Comparison of ENCODE assay signal across 21 cellular contexts in genomic region chr11:45677811-45678515, GRCh38. TPM values are rescaled to one million over a fixed set of nuclear protein-coding genes. Genes with fewer than 3 reads are reported as not detected.
"Had no signal": no experiment of that assay in that cellular context is flagged by ENCODE, and none has a peak within 500 bp of the region (broad histone marks: within the 10 kb centered on the region; RNA-seq: fewer than 3 reads in every experiment).

No MANE protein-coding gene starts in this region.

- H3K9me3 ChIP-seq: heart right ventricle, left ventricle myocardium inferior, ovary, psoas muscle, right atrium auricular region, thyroid gland had no signal

- H3K4me1 Mint-ChIP-seq: activated CD4-positive, alpha-beta T cell treated with anti-CD3 and anti-CD28 coated beads, Interleukin-2, amount 10 ng/mL, durations not matched to agents 7 days and 5 days; activated naive CD4-positive, alpha-beta T cell treated with anti-CD3 and anti-CD28 coated beads, Interleukin-2, amount 50 U/mL, for 24 hours; immature natural killer cell; naive thymus-derived CD4-positive, alpha-beta T cell had no signal

- H3K27me3 ChIP-seq: ovary, right atrium auricular region, thyroid gland had no signal

- H3K4me3 ChIP-seq: heart right ventricle, left ventricle myocardium inferior, ovary, psoas muscle, right atrium auricular region, thyroid gland had no signal

- H3K36me3 ChIP-seq: heart right ventricle, left ventricle myocardium inferior, ovary, right atrium auricular region, thyroid gland, WERI-Rb-1 had no signal

- ATAC-seq: activated CD8-positive, alpha-beta T cell treated with anti-CD3 and anti-CD28 coated beads for 36 hours; naive thymus-derived CD4-positive, alpha-beta T cell; psoas muscle had no signal

- H3K27ac ChIP-seq: heart right ventricle, left ventricle myocardium inferior, ovary, psoas muscle, right atrium auricular region, thyroid gland, WERI-Rb-1 had no signal

- H3K36me3 Mint-ChIP-seq: activated naive CD4-positive, alpha-beta T cell treated with anti-CD3 and anti-CD28 coated beads, Interleukin-2, amount 50 U/mL, for 24 hours; brain; immature natural killer cell; naive thymus-derived CD4-positive, alpha-beta T cell had no signal

- H3K27ac Mint-ChIP-seq: activated CD4-positive, alpha-beta T cell treated with anti-CD3 and anti-CD28 coated beads, Interleukin-2, amount 10 ng/mL, durations not matched to agents 7 days and 5 days; activated CD8-positive, alpha-beta T cell treated with anti-CD3 and anti-CD28 coated beads for 36 hours; activated naive CD4-positive, alpha-beta T cell treated with anti-CD3 and anti-CD28 coated beads, Interleukin-2, amount 50 U/mL, for 24 hours; naive thymus-derived CD4-positive, alpha-beta T cell; stimulated activated naive CD8-positive, alpha-beta T cell treated with anti-CD3 and anti-CD28 coated beads, Interleukin-15, Interleukin-2, amounts not matched to agents 100 ng/mL and 50 ng/mL, for 24 hours had no signal

- H3K27me3 Mint-ChIP-seq: activated CD4-positive, alpha-beta T cell treated with anti-CD3 and anti-CD28 coated beads, Interleukin-2, amount 10 ng/mL, durations not matched to agents 7 days and 5 days; activated CD8-positive, alpha-beta T cell treated with anti-CD3 and anti-CD28 coated beads for 36 hours; activated naive CD4-positive, alpha-beta T cell treated with anti-CD3 and anti-CD28 coated beads, Interleukin-2, amount 50 U/mL, for 24 hours had no signal

- DNase-seq: activated CD4-positive, alpha-beta T cell treated with anti-CD3 and anti-CD28 coated beads, Interleukin-2, amount 10 ng/mL, durations not matched to agents 7 days and 5 days; activated CD4-positive, CD25-positive, alpha-beta regulatory T cell treated with anti-CD3 and anti-CD28 coated beads, Interleukin-2, amount 50 U/mL, for 72 hours; activated CD8-positive, alpha-beta T cell treated with anti-CD3 and anti-CD28 coated beads for 36 hours; activated gamma-delta T cell treated with Interleukin-2 at 50 U/mL for 16 hours; foreskin fibroblast; heart right ventricle; immature natural killer cell; kidney glomerular epithelial cell; left ventricle myocardium inferior; naive thymus-derived CD4-positive, alpha-beta T cell; psoas muscle; stimulated activated CD4-positive, alpha-beta T cell treated with anti-CD3 and anti-CD28 coated beads, Interleukin-12 subunit alpha, Interleukin-12 subunit beta, amount 100 ng/mL, for 4 hours; stimulated activated CD4-positive, alpha-beta T cell treated with anti-CD3 and anti-CD28 coated beads, Interleukin-4, amount 100 ng/mL, for 4 hours; substantia nigra; thyroid gland had no signal

- H3K4me1 ChIP-seq: left ventricle myocardium inferior, psoas muscle, right atrium auricular region had no signal

- H3K9me3 Mint-ChIP-seq: activated CD4-positive, alpha-beta T cell treated with anti-CD3 and anti-CD28 coated beads, Interleukin-2, amount 10 ng/mL, durations not matched to agents 7 days and 5 days; activated CD8-positive, alpha-beta T cell treated with anti-CD3 and anti-CD28 coated beads for 36 hours; activated naive CD4-positive, alpha-beta T cell treated with anti-CD3 and anti-CD28 coated beads, Interleukin-2, amount 50 U/mL, for 24 hours; immature natural killer cell; stimulated activated naive CD8-positive, alpha-beta T cell treated with anti-CD3 and anti-CD28 coated beads, Interleukin-15, Interleukin-2, amounts not matched to agents 100 ng/mL and 50 ng/mL, for 24 hours had no signal

- H3K4me3 Mint-ChIP-seq: activated CD4-positive, alpha-beta T cell treated with anti-CD3 and anti-CD28 coated beads, Interleukin-2, amount 10 ng/mL, durations not matched to agents 7 days and 5 days; activated CD8-positive, alpha-beta T cell treated with anti-CD3 and anti-CD28 coated beads for 36 hours; activated naive CD4-positive, alpha-beta T cell treated with anti-CD3 and anti-CD28 coated beads, Interleukin-2, amount 50 U/mL, for 24 hours; brain; immature natural killer cell; naive thymus-derived CD4-positive, alpha-beta T cell; stimulated activated naive CD8-positive, alpha-beta T cell treated with anti-CD3 and anti-CD28 coated beads, Interleukin-15, Interleukin-2, amounts not matched to agents 100 ng/mL and 50 ng/mL, for 24 hours had no signal

RNA-seq across cellular contexts. Expression of gene CHST1, which starts 12.5 kb away (rescaled TPM):
- total RNA-seq: activated CD4-positive, alpha-beta T cell treated with anti-CD3 and anti-CD28 coated beads, Interleukin-2, amount 10 ng/mL, durations not matched to agents 7 days and 5 days; activated CD8-positive, alpha-beta T cell treated with anti-CD3 and anti-CD28 coated beads for 36 hours; naive thymus-derived CD4-positive, alpha-beta T cell had no signal
- polyA plus RNA-seq: naive thymus-derived CD4-positive, alpha-beta T cell had no signal
